9 cellular contexts compared by ENCODE assay signal in the genomic region with DNA sequence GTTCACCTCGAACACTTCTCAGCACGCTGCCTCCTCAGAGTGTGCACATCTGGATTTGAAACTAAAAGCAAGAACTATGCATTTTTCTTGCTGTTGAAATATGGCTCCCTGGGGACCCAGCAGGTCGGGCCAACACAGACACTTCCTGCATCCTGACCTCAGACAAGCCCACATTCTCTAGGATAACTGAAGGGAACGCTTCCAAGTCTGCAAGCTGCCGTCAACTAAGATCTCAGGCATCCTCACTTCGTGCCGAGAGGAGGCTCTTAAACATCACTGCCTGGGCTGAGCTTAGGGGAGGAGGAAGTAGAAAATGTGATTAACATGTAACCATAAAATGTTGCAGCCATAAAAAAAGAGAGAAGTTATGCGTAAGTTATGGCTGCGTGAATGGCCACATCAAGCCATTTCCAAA.
A peak's percentile ranks its signal among the peaks of the same experiment; 100 is the strongest.
DNase-seq lines count a peak whose midpoint lies in the region; ATAC-seq and TF ChIP-seq lines count a peak whose summit lies in the region.
"Had no signal": no experiment of that assay in that cellular context is flagged by ENCODE, and none has a peak within 500 bp of the region (broad histone marks: within the 10 kb centered on the region; RNA-seq: fewer than 3 reads in every experiment).

No MANE protein-coding gene starts in this region.

- CTCF ChIA-PET in WTC11 (lab: Charles Lee) = no interaction called here

- peaks cover 4% of the 10 kb centered on the region; the same call in 1 of the 2 replicates for H3K27me3 Mint-ChIP-seq in WTC11 (ENCODE audit: low read depth)
- H3K27me3 Mint-ChIP-seq in T-helper 2 cell treated with Interferon-gamma antibody and Interleukin-4, amounts not matched to agents 5 μg/mL and 100 μg/mL, for 36 hours (ENCODE audit: low read depth) = peaks cover 26% of the 10 kb centered on the region

- 46 to 53% methylated on average over 8 to 9 of the region's 9 CpGs for WGBS in body of pancreas, 2 donors
- 22 to 28% methylated on average over 9 of the region's 9 CpGs for WGBS in testis, 2 donors

- TF ChIP-seq POLR2A in body of pancreas (IDR thresholded peaks at IDR 0.05) = no peak
- TF ChIP-seq POLR2A in testis (IDR thresholded peaks at IDR 0.05) = no peak

- H3K4me1 Mint-ChIP-seq in WTC11 = peaks cover 11% of the 10 kb centered on the region
- H3K4me1 Mint-ChIP-seq in T-helper 2 cell treated with Interferon-gamma antibody and Interleukin-4, amounts not matched to agents 5 μg/mL and 100 μg/mL, for 36 hours (ENCODE audit: low read depth) = no peaks in the 10 kb centered on the region

- intact Hi-C loops in body of pancreas (cut with DNase I) = no loop called here
- intact Hi-C loops in testis (cut with DNase I; ENCODE audit: low total_unique reads) = no loop called here

- no peak for TF ChIP-seq CTCF in GM12865 (IDR thresholded peaks at IDR 0.05; ENCODE audit: insufficient read depth, low read depth, low read length, missing control alignments)
- TF ChIP-seq CTCF in body of pancreas (IDR thresholded peaks at IDR 0.05) = no peak
- TF ChIP-seq CTCF in WTC11 (IDR thresholded peaks at IDR 0.05) = no peak
- TF ChIP-seq CTCF in testis (IDR thresholded peaks at IDR 0.05) = no peak

- H3K4me1 ChIP-seq in body of pancreas (no peaks in the 10 kb centered on the region), testis (no peaks in the 10 kb centered on the region)

- no peak overlapping the region for H3K4me3 Mint-ChIP-seq in WTC11
- H3K4me3 Mint-ChIP-seq in T-helper 2 cell treated with Interferon-gamma antibody and Interleukin-4, amounts not matched to agents 5 μg/mL and 100 μg/mL, for 36 hours = no peak overlapping the region

- H3K36me3 Mint-ChIP-seq in WTC11 = peaks cover 14% of the 10 kb centered on the region
- H3K36me3 Mint-ChIP-seq in T-helper 2 cell treated with Interferon-gamma antibody and Interleukin-4, amounts not matched to agents 5 μg/mL and 100 μg/mL, for 36 hours (ENCODE audit: low read depth) = no peaks in the 10 kb centered on the region

- ATAC-seq in HG03378 (IDR thresholded peaks at IDR 0.05; ENCODE audit: unreplicated experiment) = peak; percentile 53
- peak; percentile 63 for ATAC-seq in body of pancreas
- no peak for ATAC-seq in WTC11
- no peak for ATAC-seq in GM19023 (IDR thresholded peaks at IDR 0.05; ENCODE audit: unreplicated experiment)

- no peak overlapping the region for H3K27ac Mint-ChIP-seq in WTC11
- H3K27ac Mint-ChIP-seq in T-helper 2 cell treated with Interferon-gamma antibody and Interleukin-4, amounts not matched to agents 5 μg/mL and 100 μg/mL, for 36 hours = no peak overlapping the region

- POLR2A ChIA-PET in WTC11 (lab: Charles Lee) = no interaction called here

- H3K9me3 ChIP-seq in body of pancreas (no peaks in the 10 kb centered on the region), testis (no peaks in the 10 kb centered on the region)

- H3K36me3 ChIP-seq in body of pancreas (replicated peaks in 1 of 2; ENCODE audit: insufficient read depth in 1 of 2, low read depth in 2 of 2) (no peaks in the 10 kb centered on the region), testis (ENCODE audit: low read depth, missing control alignments) (no peaks in the 10 kb centered on the region)
- H3K36me3 ChIP-seq: cardiac muscle cell had no signal

- DNase-seq in GM12865 (ENCODE audit: low read depth) = peak; percentile 58
- peak in 3 of 4 donors; percentile 19 to 61 (median 42) for DNase-seq in body of pancreas
- peak; percentile 92 for DNase-seq in non-pigmented ciliary epithelial cell (ENCODE audit: low read depth)
- no peak for DNase-seq in WTC11 (ENCODE audit: low spot score)
- DNase-seq in testis = no peak
- no peak for DNase-seq in T-helper 2 cell treated with Interferon-gamma antibody and Interleukin-4, amounts not matched to agents 5 μg/mL and 100 μg/mL, for 36 hours (ENCODE audit: low spot score)

- H3K27ac ChIP-seq in body of pancreas (no peak overlapping the region), testis (no peak overlapping the region)
- H3K27ac ChIP-seq: cardiac muscle cell had no signal

- H3K9me3 Mint-ChIP-seq in WTC11 = peaks cover 20% of the 10 kb centered on the region
- peaks cover 5% of the 10 kb centered on the region for H3K9me3 Mint-ChIP-seq in T-helper 2 cell treated with Interferon-gamma antibody and Interleukin-4, amounts not matched to agents 5 μg/mL and 100 μg/mL, for 36 hours

- H3K27me3 ChIP-seq in body of pancreas (no peaks in the 10 kb centered on the region), testis (no peaks in the 10 kb centered on the region)
- H3K27me3 ChIP-seq: cardiac muscle cell had no signal

- no peak overlapping the region for H3K4me3 ChIP-seq in GM12865 (ENCODE audit: low read depth, low read length)
- no peak overlapping the region for H3K4me3 ChIP-seq in body of pancreas
- no peak overlapping the region for H3K4me3 ChIP-seq in testis
- H3K4me3 ChIP-seq: cardiac muscle cell had no signal

TF ChIP-seq in WTC11, 78 proteins besides CTCF, POLR2A, EP300 and RAD21:
- TF ChIP-seq, protein P1, sequence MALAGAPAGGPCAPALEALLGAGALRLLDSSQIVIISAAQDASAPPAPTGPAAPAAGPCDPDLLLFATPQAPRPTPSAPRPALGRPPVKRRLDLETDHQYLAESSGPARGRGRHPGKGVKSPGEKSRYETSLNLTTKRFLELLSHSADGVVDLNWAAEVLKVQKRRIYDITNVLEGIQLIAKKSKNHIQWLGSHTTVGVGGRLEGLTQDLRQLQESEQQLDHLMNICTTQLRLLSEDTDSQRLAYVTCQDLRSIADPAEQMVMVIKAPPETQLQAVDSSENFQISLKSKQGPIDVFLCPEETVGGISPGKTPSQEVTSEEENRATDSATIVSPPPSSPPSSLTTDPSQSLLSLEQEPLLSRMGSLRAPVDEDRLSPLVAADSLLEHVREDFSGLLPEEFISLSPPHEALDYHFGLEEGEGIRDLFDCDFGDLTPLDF (CRISPR knock-in tag; IDR thresholded peaks at IDR 0.05) = no peak
- TF ChIP-seq, protein P2, sequence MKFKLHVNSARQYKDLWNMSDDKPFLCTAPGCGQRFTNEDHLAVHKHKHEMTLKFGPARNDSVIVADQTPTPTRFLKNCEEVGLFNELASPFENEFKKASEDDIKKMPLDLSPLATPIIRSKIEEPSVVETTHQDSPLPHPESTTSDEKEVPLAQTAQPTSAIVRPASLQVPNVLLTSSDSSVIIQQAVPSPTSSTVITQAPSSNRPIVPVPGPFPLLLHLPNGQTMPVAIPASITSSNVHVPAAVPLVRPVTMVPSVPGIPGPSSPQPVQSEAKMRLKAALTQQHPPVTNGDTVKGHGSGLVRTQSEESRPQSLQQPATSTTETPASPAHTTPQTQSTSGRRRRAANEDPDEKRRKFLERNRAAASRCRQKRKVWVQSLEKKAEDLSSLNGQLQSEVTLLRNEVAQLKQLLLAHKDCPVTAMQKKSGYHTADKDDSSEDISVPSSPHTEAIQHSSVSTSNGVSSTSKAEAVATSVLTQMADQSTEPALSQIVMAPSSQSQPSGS (CRISPR knock-in tag; IDR thresholded peaks at IDR 0.05; ENCODE audit: borderline replicate concordance, low read depth) = no peak
TF ChIP-seq in WTC11: peak in this region for 0.

Comparison
In these comparisons a context has a peak if more than half of its experiments do, and no peak if none do; other contexts are left out.
1. DNase-seq: peak in GM12865 (single experiment), body of pancreas (3 of 4) and non-pigmented ciliary epithelial cell (single experiment); none in WTC11 (single experiment), testis (single experiment) and T-helper 2 cell treated with Interferon-gamma antibody and Interleukin-4, amounts not matched to agents 5 μg/mL and 100 μg/mL, for 36 hours (single experiment).
2. ATAC-seq: peak in HG03378 (single experiment) and body of pancreas (single experiment); none in WTC11 (single experiment) and GM19023 (single experiment).